Comparison of ENCODE assay signal across 12 cellular contexts in the genomic region with DNA sequence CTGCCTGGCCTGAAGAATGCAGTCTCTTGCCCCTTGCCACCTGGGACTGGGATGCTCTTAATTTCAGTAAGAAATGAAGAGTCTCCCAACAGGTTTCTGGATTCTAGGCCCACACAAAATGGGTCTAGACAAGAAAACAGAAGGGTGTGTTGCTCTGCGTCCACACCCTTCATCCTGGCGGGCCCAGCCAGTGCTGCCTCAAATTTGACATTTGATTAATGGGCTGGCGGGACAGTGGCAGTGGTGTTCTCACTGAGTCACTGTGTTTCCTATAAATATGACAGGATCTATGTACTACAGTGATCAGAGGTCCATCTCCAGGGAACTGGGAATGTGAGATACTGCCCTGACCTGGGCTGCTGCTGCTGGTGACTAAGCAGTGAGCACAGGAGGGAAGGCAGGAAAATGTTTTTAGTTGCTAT. TPM values are rescaled to one million over a fixed set of nuclear protein-coding genes. Genes with fewer than 3 reads are reported as not detected.
DNase-seq lines count a peak whose midpoint lies in the region; ATAC-seq, FAIRE-seq and TF ChIP-seq lines count a peak whose summit lies in the region.
"Had no signal": no experiment of that assay in that cellular context is flagged by ENCODE, and none has a peak within 500 bp of the region (broad histone marks: within the 10 kb centered on the region; RNA-seq: fewer than 3 reads in every experiment).

No MANE protein-coding gene starts in this region.

- FAIRE-seq in H1 (lab: Jason Lieb, UNC), result no peak

- no peak overlapping the region for H3K56ac ChIP-seq in H1 (replicated peaks; ENCODE audit: insufficient read length, low read depth, low read length)

- H3K79me2 ChIP-seq in H1 (ENCODE audit: control insufficient read depth in 1 of 2, insufficient read depth in 2 of 2, low read length in 2 of 2), result peaks cover 0 to under 1% of the 10 kb centered on the region in 2 experiments; a peak in 1 of 4 replicates

- no peak overlapping the region for H3K9ac ChIP-seq in H1 (replicated peaks in 1 of 4; ENCODE audit: extremely low read depth in 1 of 4, low read depth in 3 of 4, low read length in 3 of 4)

- POLR2A ChIA-PET in H1 (lab: Charles Lee; ENCODE audit: partially characterized antibody), result interaction anchor here (1.1 to 3.8 kb wide), 3 partner anchors 11 to 36 kb away, joined by 5 to 17 read pairs (median 5); a partner anchor contains a TSS

- DNase-seq in left ventricle myocardium inferior (no peak), left cardiac atrium (no peak), H1 (ENCODE audit: low read depth in 1 of 2, low spot score in 2 of 2) (no peak), NCI-H1417 (lab: John Stamatoyannopoulos, UW) (no peak)
- DNase-seq: SIG-M5 had no signal

- no peaks in the 10 kb centered on the region for H4K20me1 ChIP-seq in H1 (replicated peaks in 1 of 2; ENCODE audit: control insufficient read depth in 1 of 2, insufficient read depth in 2 of 2, low read length in 2 of 2)

- TF ChIP-seq RAD21 in H1 (IDR thresholded peaks at IDR 0.05 in 1 of 2, conservative IDR thresholded peaks at IDR 0.05 in 1 of 2; ENCODE audit: low read depth in 2 of 2, low read length in 2 of 2), result no peak

- peak overlapping the region; percentile 64; the same call in 1 of the 2 replicates for H2AFZ ChIP-seq in H1 (ENCODE audit: low read length)

- H3K14ac ChIP-seq in H1 (ENCODE audit: insufficient read length), result no peak overlapping the region

- peak overlapping the region; percentile 99 for H3K27ac ChIP-seq in left ventricle myocardium inferior (replicated peaks)
- H3K27ac ChIP-seq in H1 (ENCODE audit: low read depth, low read length), result no peak overlapping the region
- peak overlapping the region; percentile 25 for H3K27ac ChIP-seq in muscle layer of duodenum (ENCODE audit: low read length)

- H4K91ac ChIP-seq in H1 (replicated peaks; ENCODE audit: insufficient read length, low read length), result no peak overlapping the region

- H4K5ac ChIP-seq in H1 (ENCODE audit: insufficient read length, low read depth, low read length), result no peak overlapping the region

- TF ChIP-seq EP300 in H1 (IDR thresholded peaks at IDR 0.05; ENCODE audit: borderline replicate concordance in 1 of 2, low read depth in 2 of 2, low read length in 2 of 2), result no peak

- CTCF ChIA-PET in H1 (lab: Charles Lee; ENCODE audit: partially characterized antibody), result interaction anchor here (0.7 to 11.0 kb wide), 12 partner anchors 10 to 147 kb away, joined by 3 to 239 read pairs (median 6); a partner anchor contains a TSS

- H3K27me3 ChIP-seq in left ventricle myocardium inferior (ENCODE audit: low read depth) (no peaks in the 10 kb centered on the region), H1 (replicated peaks in 1 of 4; ENCODE audit: control insufficient read depth in 3 of 4, extremely low read depth in 1 of 4, insufficient read depth in 3 of 4, low read length in 3 of 4) (no peaks in the 10 kb centered on the region), muscle layer of duodenum (ENCODE audit: low read depth, low read length) (no peaks in the 10 kb centered on the region)

- H3K4me3 ChIP-seq in left ventricle myocardium inferior (no peak overlapping the region), H1 (ENCODE audit: extremely low read depth in 1 of 4, insufficient read depth in 2 of 4, low read depth in 3 of 4, low read length in 4 of 4) (no peak overlapping the region; a peak in 1 of 8 replicates), muscle layer of duodenum (ENCODE audit: low read depth in 1 of 2, low read length in 2 of 2) (no peak overlapping the region)

- no peak overlapping the region for H2BK20ac ChIP-seq in H1 (ENCODE audit: low read length)

- H3K23ac ChIP-seq in H1 (ENCODE audit: insufficient read length), result no peak overlapping the region

- no peak overlapping the region for H2AK5ac ChIP-seq in H1 (ENCODE audit: low read depth, low read length)

- no peak overlapping the region for H3K4ac ChIP-seq in H1 (replicated peaks; ENCODE audit: insufficient read length, low read depth, low read length)

- H3K36me3 ChIP-seq in left ventricle myocardium inferior (no peaks in the 10 kb centered on the region), H1 (ENCODE audit: control insufficient read depth in 2 of 4, insufficient read depth in 4 of 4, low read length in 3 of 4) (no peaks in the 10 kb centered on the region), muscle layer of duodenum (ENCODE audit: control insufficient read depth in 1 of 2, insufficient read depth in 2 of 2, low read length in 2 of 2) (no peaks in the 10 kb centered on the region)

- no peak overlapping the region for H2BK120ac ChIP-seq in H1 (replicated peaks; ENCODE audit: low read depth, low read length)

- H3K9me3 ChIP-seq in left ventricle myocardium inferior (replicated peaks) (no peaks in the 10 kb centered on the region), H1 (ENCODE audit: insufficient read depth in 2 of 2, low read depth in 1 of 2, low read length in 1 of 2) (no peaks in the 10 kb centered on the region), muscle layer of duodenum (ENCODE audit: control insufficient read depth in 1 of 2, low read length in 2 of 2) (no peaks in the 10 kb centered on the region)

- H3K4me1 ChIP-seq in left ventricle myocardium inferior, result peaks cover 47% of the 10 kb centered on the region
- peaks cover 0 to 17% (median 11%) of the 10 kb centered on the region in 4 experiments; a peak in 5 of 7 replicates for H3K4me1 ChIP-seq in H1 (replicated peaks in 1 of 4; ENCODE audit: control insufficient read depth in 3 of 4, insufficient read depth in 4 of 4, low read length in 3 of 4)
- H3K4me1 ChIP-seq in muscle layer of duodenum (ENCODE audit: control insufficient read depth in 1 of 2, insufficient read depth in 2 of 2, low read length in 2 of 2), result peaks cover 14 to 33% of the 10 kb centered on the region in 2 donors

- WGBS in H1 (ENCODE audit: extremely low coverage in 1 of 2, insufficient coverage in 1 of 2, insufficient read length in 1 of 2, insufficient replicate concordance in 2 of 2, low coverage in 1 of 2, low lambda C conversion rate in 2 of 2, missing lambda C conversion rate in 1 of 2), 2 experiments, result 78% methylated on average over 3 of the region's 3 CpGs; no CpG with 5 or more reads in 1 of the 2 experiments

- H2BK5ac ChIP-seq in H1 (ENCODE audit: low read depth, low read length), result no peak overlapping the region; the same call in 1 of the 2 replicates

- H2BK12ac ChIP-seq in H1 (ENCODE audit: low read depth, low read length), result no peak overlapping the region

- H2BK15ac ChIP-seq in H1 (ENCODE audit: low read length), result no peak overlapping the region

- H3K18ac ChIP-seq in H1 (ENCODE audit: extremely low read depth, low read length), result no peak overlapping the region; the same call in 1 of the 2 replicates

- no peak overlapping the region for H3K4me2 ChIP-seq in H1 (ENCODE audit: insufficient read depth in 1 of 2, low read depth in 2 of 2, low read length in 2 of 2)

- peaks cover 7% of the 10 kb centered on the region for H3K23me2 ChIP-seq in H1 (ENCODE audit: low read depth, low read length)

- no peak for TF ChIP-seq POLR2A in H1 (IDR thresholded peaks at IDR 0.05; ENCODE audit: control extremely low read depth in 1 of 2, low read depth in 2 of 2, low read length in 2 of 2)

- TF ChIP-seq CTCF in left ventricle myocardium inferior (IDR thresholded peaks at IDR 0.05; ENCODE audit: borderline replicate concordance) (no peak), H1 (IDR thresholded peaks at IDR 0.05; ENCODE audit: control extremely low read depth in 1 of 3, insufficient read depth in 1 of 3, low read depth in 1 of 3, low read length in 3 of 3) (no peak)

- ATAC-seq in left cardiac atrium, result no peak
- ATAC-seq in GM18868 (IDR thresholded peaks at IDR 0.05; ENCODE audit: unreplicated experiment), result no peak
- no peak for ATAC-seq in GM19455 (IDR thresholded peaks at IDR 0.05; ENCODE audit: unreplicated experiment)
- no peak for ATAC-seq in HG02973 (IDR thresholded peaks at IDR 0.05; ENCODE audit: unreplicated experiment)
- ATAC-seq: activated naive CD8-positive, alpha-beta T cell treated with anti-CD3 and anti-CD28 coated beads, Interleukin-2, amount 50 U/mL, for 24 hours had no signal

- intact Hi-C loops in left ventricle myocardium inferior (cut with micrococcal nuclease) (no loop called here), left cardiac atrium (cut with DNase I) (loop anchor here in 1 of 2 donors (5.0 kb wide), 3 partner anchors 40 to 255 kb away; no protein-coding TSS in a partner anchor)

- H4K8ac ChIP-seq in H1 (ENCODE audit: extremely low read depth, insufficient read depth, low read length), result no peak overlapping the region

- H3K79me1 ChIP-seq in H1 (ENCODE audit: low read depth, low read length), result no peaks in the 10 kb centered on the region

RNA-seq across cellular contexts. Expression of a gene that starts 6.5 kb away (rescaled TPM):
- total RNA-seq in left ventricle myocardium inferior, result 0.19 TPM
- under 1 TPM; 0.26 to 0.82 TPM for total RNA-seq in left cardiac atrium
- 1.3 and 1.9 TPM in 2 replicates for total RNA-seq in H1 (2021; fragmentation: NEBNext Ultra II Directional; extraction: Animal tissue kit (Norgen Biotek cat#: 25700))
- 1.9 and 2.2 TPM in 2 replicates for polyA plus RNA-seq in H1 (2011; rRNA removed)
- 2.2 TPM for polyA plus RNA-seq in H1 (2011; cell fraction: cytosol; rRNA removed)
- polyA plus RNA-seq in H1 (2011; cell fraction: nucleus; rRNA removed), result 3.2 TPM
- polyA plus RNA-seq in H1 (2012, experiment 1 of 2), result 1.9 to 3.0 TPM (median 2.2 TPM) in 4 replicates
- 1.8 TPM for polyA plus RNA-seq in H1 (2012, experiment 2 of 2)
- polyA plus RNA-seq in H1 (2013, experiment 1 of 2), result 1.6 TPM
- polyA plus RNA-seq in H1 (2013, experiment 2 of 2), result 1.5 TPM
- 0.85 and 2.2 TPM in 2 replicates for polyA minus RNA-seq in H1 (2011; rRNA and poly(A)+ RNA removed)
- polyA minus RNA-seq in H1 (2011; cell fraction: cytosol; rRNA and poly(A)+ RNA removed), result 2.5 TPM
- polyA minus RNA-seq in H1 (2011; cell fraction: nucleus; rRNA and poly(A)+ RNA removed), result 2.1 TPM
- total RNA-seq: activated CD4-positive, alpha-beta T cell treated with anti-CD3 and anti-CD28 coated beads, Interleukin-2, amount 10 ng/mL, durations not matched to agents 7 days and 5 days; temporal lobe had no signal

RNA-seq across cellular contexts. Expression of a gene that starts 8.9 kb away (rescaled TPM):
- total RNA-seq in left ventricle myocardium inferior (44.9 TPM), left cardiac atrium (10 to 100 TPM; 38.3 to 44.4 TPM)
- 108 and 113 TPM in 2 replicates for total RNA-seq in H1 (2021; fragmentation: NEBNext Ultra II Directional; extraction: Animal tissue kit (Norgen Biotek cat#: 25700))
- polyA plus RNA-seq in H1 (2011; rRNA removed), result 160 and 310 TPM in 2 replicates
- 158 TPM for polyA plus RNA-seq in H1 (2011; cell fraction: cytosol; rRNA removed)
- 334 TPM for polyA plus RNA-seq in H1 (2011; cell fraction: nucleus; rRNA removed)
- polyA plus RNA-seq in H1 (2012, experiment 1 of 2), result 67.0 to 90.6 TPM (median 84.5 TPM) in 4 replicates
- 82.6 TPM for polyA plus RNA-seq in H1 (2012, experiment 2 of 2)
- 76.2 TPM for polyA plus RNA-seq in H1 (2013, experiment 1 of 2)
- 67.2 TPM for polyA plus RNA-seq in H1 (2013, experiment 2 of 2)
- polyA minus RNA-seq in H1 (2011; rRNA and poly(A)+ RNA removed), result 26.2 and 43.7 TPM in 2 replicates
- polyA minus RNA-seq in H1 (2011; cell fraction: cytosol; rRNA and poly(A)+ RNA removed), result 73.0 TPM
- polyA minus RNA-seq in H1 (2011; cell fraction: nucleus; rRNA and poly(A)+ RNA removed), result 124 TPM

RNA-seq across cellular contexts. Expression of a gene that starts 37.3 kb away (rescaled TPM):
- total RNA-seq in left ventricle myocardium inferior, result 21.3 TPM
- total RNA-seq in left cardiac atrium, result 10 to 100 TPM; 24.9 to 25.5 TPM
- 49.5 and 53.1 TPM in 2 replicates for total RNA-seq in H1 (2021; fragmentation: NEBNext Ultra II Directional; extraction: Animal tissue kit (Norgen Biotek cat#: 25700))
- 99.6 and 101 TPM in 2 replicates for polyA plus RNA-seq in H1 (2011; rRNA removed)
- 59.7 TPM for polyA plus RNA-seq in H1 (2011; cell fraction: cytosol; rRNA removed)
- 228 TPM for polyA plus RNA-seq in H1 (2011; cell fraction: nucleus; rRNA removed)
- 38.9 to 57.5 TPM (median 53.8 TPM) in 4 replicates for polyA plus RNA-seq in H1 (2012, experiment 1 of 2)
- polyA plus RNA-seq in H1 (2012, experiment 2 of 2), result 42.3 TPM
- 27.6 TPM for polyA plus RNA-seq in H1 (2013, experiment 1 of 2)
- 24.6 TPM for polyA plus RNA-seq in H1 (2013, experiment 2 of 2)
- polyA minus RNA-seq in H1 (2011; rRNA and poly(A)+ RNA removed), result 61.6 and 73.8 TPM in 2 replicates
- 34.4 TPM for polyA minus RNA-seq in H1 (2011; cell fraction: cytosol; rRNA and poly(A)+ RNA removed)
- polyA minus RNA-seq in H1 (2011; cell fraction: nucleus; rRNA and poly(A)+ RNA removed), result 54.1 TPM

RNA-seq across cellular contexts. Expression of a gene that starts 48.5 kb away (rescaled TPM):
- total RNA-seq in left ventricle myocardium inferior (not detected), left cardiac atrium (not detected)
- total RNA-seq in H1 (2021; fragmentation: NEBNext Ultra II Directional; extraction: Animal tissue kit (Norgen Biotek cat#: 25700)), result not detected in 2 replicates
- not detected in 2 replicates for polyA plus RNA-seq in H1 (2011; rRNA removed)
- polyA plus RNA-seq in H1 (2011; cell fraction: cytosol; rRNA removed), result not detected
- polyA plus RNA-seq in H1 (2011; cell fraction: nucleus; rRNA removed), result not detected
- not detected in 4 replicates for polyA plus RNA-seq in H1 (2012, experiment 1 of 2)
- polyA plus RNA-seq in H1 (2012, experiment 2 of 2), result not detected
- polyA plus RNA-seq in H1 (2013, experiment 1 of 2), result not detected
- polyA plus RNA-seq in H1 (2013, experiment 2 of 2), result not detected
- polyA minus RNA-seq in H1 (2011; rRNA and poly(A)+ RNA removed), result not detected in 2 replicates
- polyA minus RNA-seq in H1 (2011; cell fraction: cytosol; rRNA and poly(A)+ RNA removed), result not detected
- polyA minus RNA-seq in H1 (2011; cell fraction: nucleus; rRNA and poly(A)+ RNA removed), result not detected
- total RNA-seq: activated CD4-positive, alpha-beta T cell treated with anti-CD3 and anti-CD28 coated beads, Interleukin-2, amount 10 ng/mL, durations not matched to agents 7 days and 5 days; temporal lobe had no signal

RNA-seq across cellular contexts. Expression of a gene that starts 49.7 kb away (rescaled TPM):
- total RNA-seq in left ventricle myocardium inferior (not detected), left cardiac atrium (not detected)
- not detected in 2 replicates for total RNA-seq in H1 (2021; fragmentation: NEBNext Ultra II Directional; extraction: Animal tissue kit (Norgen Biotek cat#: 25700))
- polyA plus RNA-seq in H1 (2011; rRNA removed), result not detected in 2 replicates
- not detected for polyA plus RNA-seq in H1 (2011; cell fraction: cytosol; rRNA removed)
- polyA plus RNA-seq in H1 (2011; cell fraction: nucleus; rRNA removed), result not detected
- not detected in 4 replicates for polyA plus RNA-seq in H1 (2012, experiment 1 of 2)
- not detected for polyA plus RNA-seq in H1 (2012, experiment 2 of 2)
- not detected for polyA plus RNA-seq in H1 (2013, experiment 1 of 2)
- not detected for polyA plus RNA-seq in H1 (2013, experiment 2 of 2)
- polyA minus RNA-seq in H1 (2011; rRNA and poly(A)+ RNA removed), result not detected in 2 replicates
- not detected for polyA minus RNA-seq in H1 (2011; cell fraction: cytosol; rRNA and poly(A)+ RNA removed)
- polyA minus RNA-seq in H1 (2011; cell fraction: nucleus; rRNA and poly(A)+ RNA removed), result not detected
- total RNA-seq: activated CD4-positive, alpha-beta T cell treated with anti-CD3 and anti-CD28 coated beads, Interleukin-2, amount 10 ng/mL, durations not matched to agents 7 days and 5 days; temporal lobe had no signal
